Comparison of ENCODE assay signal across 14 cellular contexts in genomic region chr6:154962751-154963150, GRCh38. TPM values are rescaled to one million over a fixed set of nuclear protein-coding genes. Genes with fewer than 3 reads are reported as not detected.
A peak's percentile ranks its signal among the peaks of the same experiment; 100 is the strongest.
DNase-seq lines count a peak whose midpoint lies in the region; ATAC-seq and TF ChIP-seq lines count a peak whose summit lies in the region.
"Had no signal": no experiment of that assay in that cellular context is flagged by ENCODE, and none has a peak within 500 bp of the region (broad histone marks: within the 10 kb centered on the region; RNA-seq: fewer than 3 reads in every experiment).

No MANE protein-coding gene starts in this region.

- H3K4me3 ChIP-seq in cardiac fibroblast (replicated peaks in 1 of 2; ENCODE audit: low read depth in 2 of 2, low read length in 2 of 2): no peak overlapping the region
- H3K4me3 ChIP-seq: thoracic aorta had no signal

- ATAC-seq in HG03469 (IDR thresholded peaks at IDR 0.05; ENCODE audit: unreplicated experiment) (no peak), HG03520 (IDR thresholded peaks at IDR 0.05; ENCODE audit: unreplicated experiment) (no peak)

- no peak for TF ChIP-seq CTCF in cardiac fibroblast (IDR thresholded peaks at IDR 0.05; ENCODE audit: low read depth, low read length)

- DNase-seq in AG08395 (ENCODE audit: low spot score) (peak; percentile 85), HT1080 (ENCODE audit: low read depth) (peak; percentile 43), cardiac fibroblast (ENCODE audit: low read depth in 2 of 2) (peak; percentile 67 to 82), lung microvascular endothelial cell (ENCODE audit: low read depth in 2 of 2) (peak; percentile 17 to 59), COLO668 (lab: John Stamatoyannopoulos, UW; ENCODE audit: unreplicated experiment) (no peak)
- DNase-seq in activated CD4-positive, CD25-positive, alpha-beta regulatory T cell (lab: John Stamatoyannopoulos, UW): no peak
- DNase-seq: activated CD4-positive, alpha-beta T cell treated with anti-CD3 and anti-CD28 coated beads for 48 hours; endodermal cell; left cardiac atrium; NCI-H446; stimulated activated CD4-positive, alpha-beta T cell treated with anti-CD3 and anti-CD28 coated beads, Interleukin-4, amount 100 ng/mL, for 4 hours had no signal

RNA-seq across cellular contexts. Expression of gene TIAM2, which starts 32.4 kb away (rescaled TPM):
- total RNA-seq in HT1080 (2014; rRNA removed; shearing (Covaris generic)): 1.9 and 2.3 TPM in 2 replicates
- 3.5 and 4.1 TPM in 2 replicates for polyA plus RNA-seq in HT1080 (2015; cell fraction: cytosol; rRNA removed)
- 9.8 and 13.9 TPM in 2 replicates for polyA plus RNA-seq in HT1080 (2015; cell fraction: nucleus; rRNA removed)
- 10.2 and 17.9 TPM in 2 replicates for total RNA-seq in lung microvascular endothelial cell

Comparison
In these comparisons a context has a peak if more than half of its experiments do, and no peak if none do; other contexts are left out.
1. DNase-seq: peak in AG08395 (single experiment), HT1080 (single experiment), cardiac fibroblast (2 of 2) and lung microvascular endothelial cell (2 of 2); none in COLO668 (single experiment) and activated CD4-positive, CD25-positive, alpha-beta regulatory T cell (0 of 4).